In genomic region chr12:116861331-116861730, GRCh38 we compare ENCODE assay signal across 8 cellular contexts.
DNase-seq lines count a peak whose midpoint lies in the region; ATAC-seq and TF ChIP-seq lines count a peak whose summit lies in the region.

No MANE protein-coding gene starts in this region.

- peak in 10 of 14 donors; percentile 16 to 67 (median 42) for DNase-seq in C1 segment of cervical spinal cord (lab: John Stamatoyannopoulos, UW)
- DNase-seq in dedifferentiated amniotic fluid mesenchymal stem cell (ENCODE audit: extremely low spot score), result peak; percentile 62
- peak; percentile 60 for DNase-seq in pons (ENCODE audit: low spot score)
- no peak for DNase-seq in activated CD4-positive, CD25-positive, alpha-beta regulatory T cell treated with anti-CD3 and anti-CD28 coated beads, Interleukin-2, amount 50 U/mL, for 72 hours
- no peak for DNase-seq in SW 1271 (lab: John Stamatoyannopoulos, UW)

- ATAC-seq in GM19025 (IDR thresholded peaks at IDR 0.05; ENCODE audit: low read depth, unreplicated experiment), result peak; percentile 79
- ATAC-seq in HG03097 (IDR thresholded peaks at IDR 0.05; ENCODE audit: low FRiP score, unreplicated experiment), result peak; percentile 74

- TF ChIP-seq POLR2A in Raji (IDR thresholded peaks at IDR 0.05; ENCODE audit: insufficient read depth, low read depth, low read length), result peak; percentile 39; the same call in 1 of the 2 replicates

Comparison
In these comparisons a context has a peak if more than half of its experiments do, and no peak if none do; other contexts are left out.
1. DNase-seq: peak in C1 segment of cervical spinal cord (10 of 14), dedifferentiated amniotic fluid mesenchymal stem cell (single experiment) and pons (single experiment); none in activated CD4-positive, CD25-positive, alpha-beta regulatory T cell treated with anti-CD3 and anti-CD28 coated beads, Interleukin-2, amount 50 U/mL, for 72 hours (single experiment) and SW 1271 (0 of 2).